Comparison of ENCODE assay signal across 2 cellular contexts in the genomic region with DNA sequence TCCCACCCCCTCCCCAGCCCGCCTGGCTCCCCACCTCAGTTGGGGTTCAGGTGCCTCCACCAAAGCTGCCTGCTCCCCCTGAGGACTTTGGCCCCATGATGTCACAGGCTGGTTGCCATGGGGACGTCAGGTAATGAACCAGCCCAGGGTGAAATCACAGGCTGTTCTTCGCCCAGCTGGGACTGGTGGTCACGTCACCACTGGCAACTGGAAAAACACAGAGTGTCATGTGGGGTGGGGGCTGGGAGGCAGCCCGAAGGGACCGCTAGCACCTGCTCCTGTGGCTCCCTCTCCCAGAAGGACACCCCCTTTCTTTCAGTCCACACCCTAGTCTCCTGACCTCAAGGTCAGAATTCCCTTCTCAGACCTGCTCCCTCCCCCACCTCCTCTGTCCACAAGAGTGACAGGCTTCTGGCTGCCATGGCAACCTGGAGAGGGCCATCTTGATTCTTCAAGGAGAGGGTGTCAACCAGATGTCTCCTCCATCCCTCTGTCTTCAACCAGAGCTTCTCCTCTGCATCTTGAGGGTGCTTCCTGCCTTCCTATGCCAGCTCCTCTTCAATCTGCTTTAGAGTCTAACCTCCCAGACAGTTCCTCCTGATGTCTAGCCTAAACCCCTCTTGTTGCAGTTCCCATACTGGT.
TF ChIP-seq lines count a peak whose summit lies in the region.

No MANE protein-coding gene starts in this region.

TF ChIP-seq in SK-N-SH, 30 proteins besides CTCF, POLR2A, EP300 and RAD21 (continued from another document):
- TF ChIP-seq, protein P1, sequence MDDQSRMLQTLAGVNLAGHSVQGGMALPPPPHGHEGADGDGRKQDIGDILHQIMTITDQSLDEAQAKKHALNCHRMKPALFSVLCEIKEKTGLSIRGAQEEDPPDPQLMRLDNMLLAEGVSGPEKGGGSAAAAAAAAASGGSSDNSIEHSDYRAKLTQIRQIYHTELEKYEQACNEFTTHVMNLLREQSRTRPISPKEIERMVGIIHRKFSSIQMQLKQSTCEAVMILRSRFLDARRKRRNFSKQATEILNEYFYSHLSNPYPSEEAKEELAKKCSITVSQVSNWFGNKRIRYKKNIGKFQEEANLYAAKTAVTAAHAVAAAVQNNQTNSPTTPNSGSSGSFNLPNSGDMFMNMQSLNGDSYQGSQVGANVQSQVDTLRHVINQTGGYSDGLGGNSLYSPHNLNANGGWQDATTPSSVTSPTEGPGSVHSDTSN (IDR thresholded peaks at IDR 0.05), result no peak
- TF ChIP-seq, protein P2, sequence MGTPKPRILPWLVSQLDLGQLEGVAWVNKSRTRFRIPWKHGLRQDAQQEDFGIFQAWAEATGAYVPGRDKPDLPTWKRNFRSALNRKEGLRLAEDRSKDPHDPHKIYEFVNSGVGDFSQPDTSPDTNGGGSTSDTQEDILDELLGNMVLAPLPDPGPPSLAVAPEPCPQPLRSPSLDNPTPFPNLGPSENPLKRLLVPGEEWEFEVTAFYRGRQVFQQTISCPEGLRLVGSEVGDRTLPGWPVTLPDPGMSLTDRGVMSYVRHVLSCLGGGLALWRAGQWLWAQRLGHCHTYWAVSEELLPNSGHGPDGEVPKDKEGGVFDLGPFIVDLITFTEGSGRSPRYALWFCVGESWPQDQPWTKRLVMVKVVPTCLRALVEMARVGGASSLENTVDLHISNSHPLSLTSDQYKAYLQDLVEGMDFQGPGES (IDR thresholded peaks at IDR 0.05; ENCODE audit: low read depth, low read length), result no peak
- TF ChIP-seq, protein P3, sequence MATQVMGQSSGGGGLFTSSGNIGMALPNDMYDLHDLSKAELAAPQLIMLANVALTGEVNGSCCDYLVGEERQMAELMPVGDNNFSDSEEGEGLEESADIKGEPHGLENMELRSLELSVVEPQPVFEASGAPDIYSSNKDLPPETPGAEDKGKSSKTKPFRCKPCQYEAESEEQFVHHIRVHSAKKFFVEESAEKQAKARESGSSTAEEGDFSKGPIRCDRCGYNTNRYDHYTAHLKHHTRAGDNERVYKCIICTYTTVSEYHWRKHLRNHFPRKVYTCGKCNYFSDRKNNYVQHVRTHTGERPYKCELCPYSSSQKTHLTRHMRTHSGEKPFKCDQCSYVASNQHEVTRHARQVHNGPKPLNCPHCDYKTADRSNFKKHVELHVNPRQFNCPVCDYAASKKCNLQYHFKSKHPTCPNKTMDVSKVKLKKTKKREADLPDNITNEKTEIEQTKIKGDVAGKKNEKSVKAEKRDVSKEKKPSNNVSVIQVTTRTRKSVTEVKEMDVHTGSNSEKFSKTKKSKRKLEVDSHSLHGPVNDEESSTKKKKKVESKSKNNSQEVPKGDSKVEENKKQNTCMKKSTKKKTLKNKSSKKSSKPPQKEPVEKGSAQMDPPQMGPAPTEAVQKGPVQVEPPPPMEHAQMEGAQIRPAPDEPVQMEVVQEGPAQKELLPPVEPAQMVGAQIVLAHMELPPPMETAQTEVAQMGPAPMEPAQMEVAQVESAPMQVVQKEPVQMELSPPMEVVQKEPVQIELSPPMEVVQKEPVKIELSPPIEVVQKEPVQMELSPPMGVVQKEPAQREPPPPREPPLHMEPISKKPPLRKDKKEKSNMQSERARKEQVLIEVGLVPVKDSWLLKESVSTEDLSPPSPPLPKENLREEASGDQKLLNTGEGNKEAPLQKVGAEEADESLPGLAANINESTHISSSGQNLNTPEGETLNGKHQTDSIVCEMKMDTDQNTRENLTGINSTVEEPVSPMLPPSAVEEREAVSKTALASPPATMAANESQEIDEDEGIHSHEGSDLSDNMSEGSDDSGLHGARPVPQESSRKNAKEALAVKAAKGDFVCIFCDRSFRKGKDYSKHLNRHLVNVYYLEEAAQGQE (IDR thresholded peaks at IDR 0.05; ENCODE audit: low read depth, low read length), result no peak

TF ChIP-seq in SK-N-SH treated with all-trans-retinoic acid at 6 μM for 48 hours, 23 proteins besides CTCF, POLR2A, EP300 and RAD21 (continued from another document):
- TF ChIP-seq SNAI2 (CRISPR knock-in tag; IDR thresholded peaks at IDR 0.05), result no peak
- TF ChIP-seq TCF4 (CRISPR knock-in tag; IDR thresholded peaks at IDR 0.05; ENCODE audit: borderline replicate concordance), result no peak
- TF ChIP-seq, protein P4, sequence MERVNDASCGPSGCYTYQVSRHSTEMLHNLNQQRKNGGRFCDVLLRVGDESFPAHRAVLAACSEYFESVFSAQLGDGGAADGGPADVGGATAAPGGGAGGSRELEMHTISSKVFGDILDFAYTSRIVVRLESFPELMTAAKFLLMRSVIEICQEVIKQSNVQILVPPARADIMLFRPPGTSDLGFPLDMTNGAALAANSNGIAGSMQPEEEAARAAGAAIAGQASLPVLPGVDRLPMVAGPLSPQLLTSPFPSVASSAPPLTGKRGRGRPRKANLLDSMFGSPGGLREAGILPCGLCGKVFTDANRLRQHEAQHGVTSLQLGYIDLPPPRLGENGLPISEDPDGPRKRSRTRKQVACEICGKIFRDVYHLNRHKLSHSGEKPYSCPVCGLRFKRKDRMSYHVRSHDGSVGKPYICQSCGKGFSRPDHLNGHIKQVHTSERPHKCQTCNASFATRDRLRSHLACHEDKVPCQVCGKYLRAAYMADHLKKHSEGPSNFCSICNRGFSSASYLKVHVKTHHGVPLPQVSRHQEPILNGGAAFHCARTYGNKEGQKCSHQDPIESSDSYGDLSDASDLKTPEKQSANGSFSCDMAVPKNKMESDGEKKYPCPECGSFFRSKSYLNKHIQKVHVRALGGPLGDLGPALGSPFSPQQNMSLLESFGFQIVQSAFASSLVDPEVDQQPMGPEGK (CRISPR knock-in tag; IDR thresholded peaks at IDR 0.05; ENCODE audit: borderline replicate concordance), result no peak
- TF ChIP-seq PPARA (CRISPR knock-in tag; IDR thresholded peaks at IDR 0.05; ENCODE audit: borderline replicate concordance), result no peak
- no peak for TF ChIP-seq TOX (CRISPR knock-in tag; IDR thresholded peaks at IDR 0.05; ENCODE audit: borderline replicate concordance)
- TF ChIP-seq GLIS3 (CRISPR knock-in tag; IDR thresholded peaks at IDR 0.05), result no peak
- TF ChIP-seq, protein P5, sequence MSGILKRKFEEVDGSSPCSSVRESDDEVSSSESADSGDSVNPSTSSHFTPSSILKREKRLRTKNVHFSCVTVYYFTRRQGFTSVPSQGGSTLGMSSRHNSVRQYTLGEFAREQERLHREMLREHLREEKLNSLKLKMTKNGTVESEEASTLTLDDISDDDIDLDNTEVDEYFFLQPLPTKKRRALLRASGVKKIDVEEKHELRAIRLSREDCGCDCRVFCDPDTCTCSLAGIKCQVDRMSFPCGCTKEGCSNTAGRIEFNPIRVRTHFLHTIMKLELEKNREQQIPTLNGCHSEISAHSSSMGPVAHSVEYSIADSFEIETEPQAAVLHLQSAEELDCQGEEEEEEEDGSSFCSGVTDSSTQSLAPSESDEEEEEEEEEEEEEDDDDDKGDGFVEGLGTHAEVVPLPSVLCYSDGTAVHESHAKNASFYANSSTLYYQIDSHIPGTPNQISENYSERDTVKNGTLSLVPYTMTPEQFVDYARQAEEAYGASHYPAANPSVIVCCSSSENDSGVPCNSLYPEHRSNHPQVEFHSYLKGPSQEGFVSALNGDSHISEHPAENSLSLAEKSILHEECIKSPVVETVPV (CRISPR knock-in tag; IDR thresholded peaks at IDR 0.05), result no peak
- TF ChIP-seq, protein P6, sequence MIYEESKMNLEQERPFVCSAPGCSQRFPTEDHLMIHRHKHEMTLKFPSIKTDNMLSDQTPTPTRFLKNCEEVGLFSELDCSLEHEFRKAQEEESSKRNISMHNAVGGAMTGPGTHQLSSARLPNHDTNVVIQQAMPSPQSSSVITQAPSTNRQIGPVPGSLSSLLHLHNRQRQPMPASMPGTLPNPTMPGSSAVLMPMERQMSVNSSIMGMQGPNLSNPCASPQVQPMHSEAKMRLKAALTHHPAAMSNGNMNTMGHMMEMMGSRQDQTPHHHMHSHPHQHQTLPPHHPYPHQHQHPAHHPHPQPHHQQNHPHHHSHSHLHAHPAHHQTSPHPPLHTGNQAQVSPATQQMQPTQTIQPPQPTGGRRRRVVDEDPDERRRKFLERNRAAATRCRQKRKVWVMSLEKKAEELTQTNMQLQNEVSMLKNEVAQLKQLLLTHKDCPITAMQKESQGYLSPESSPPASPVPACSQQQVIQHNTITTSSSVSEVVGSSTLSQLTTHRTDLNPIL (CRISPR knock-in tag; IDR thresholded peaks at IDR 0.05; ENCODE audit: low read depth), result no peak
- no peak for TF ChIP-seq ISL1 (CRISPR knock-in tag; IDR thresholded peaks at IDR 0.05)
- TF ChIP-seq ZFP30 (CRISPR knock-in tag; IDR thresholded peaks at IDR 0.05), result no peak
